8 cellular contexts compared by ENCODE assay signal in the genomic region with DNA sequence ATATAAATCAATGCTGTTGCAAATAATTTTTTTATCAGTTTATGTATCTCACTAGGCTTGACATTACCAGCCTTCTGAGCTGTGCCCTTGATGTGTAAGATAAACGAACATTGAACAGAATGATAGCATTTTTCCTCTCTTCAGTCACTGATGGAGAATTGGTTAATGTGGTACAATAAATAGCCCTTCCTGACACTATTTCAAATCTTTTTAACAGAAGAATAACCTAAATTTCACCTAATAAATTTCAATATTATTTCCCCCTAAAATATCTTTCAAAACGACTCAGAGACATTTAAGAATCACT. TPM values are rescaled to one million over a fixed set of nuclear protein-coding genes. Genes with fewer than 3 reads are reported as not detected.
DNase-seq lines count a peak whose midpoint lies in the region; ATAC-seq and TF ChIP-seq lines count a peak whose summit lies in the region.

No MANE protein-coding gene starts in this region.

- no peaks in the 10 kb centered on the region for H3K27me3 Mint-ChIP-seq in CD8-positive, alpha-beta T cell (ENCODE audit: low read depth)
- H3K27me3 Mint-ChIP-seq in neural crest cell (ENCODE audit: low read depth), result peaks cover 32% of the 10 kb centered on the region

- H3K27me3 ChIP-seq in CD8-positive, alpha-beta T cell (ENCODE audit: insufficient read depth, low read length), result no peaks in the 10 kb centered on the region
- no peaks in the 10 kb centered on the region for H3K27me3 ChIP-seq in dorsolateral prefrontal cortex

- no peak overlapping the region for H3K4me3 ChIP-seq in CD8-positive, alpha-beta T cell (ENCODE audit: low read depth, low read length)
- H3K4me3 ChIP-seq in dorsolateral prefrontal cortex, result peak overlapping the region; percentile 64 to 99 (median 91)

- H3K36me3 ChIP-seq in CD8-positive, alpha-beta T cell (ENCODE audit: insufficient read depth, low read length), result no peaks in the 10 kb centered on the region

- no peak overlapping the region for H3K27ac ChIP-seq in CD8-positive, alpha-beta T cell (ENCODE audit: low read depth, low read length)
- peak overlapping the region in 55 of 59 donors; percentile 73 to 100 (median 98) for H3K27ac ChIP-seq in dorsolateral prefrontal cortex

- no peak for DNase-seq in CD8-positive, alpha-beta T cell
- DNase-seq in NCI-H69 (lab: John Stamatoyannopoulos, UW), result peak; percentile 43
- DNase-seq in dorsolateral prefrontal cortex, result no peak
- no peak for DNase-seq in neural crest cell (ENCODE audit: low read depth, low spot score)
- no peak for DNase-seq in AG08395 (ENCODE audit: low spot score)
- DNase-seq in NCI-H526 treated with DMSO at 0.1 percent for 48 hours (lab: John Stamatoyannopoulos, UW), result no peak
- DNase-seq in DMS153 treated with DMSO at 0.1 percent for 48 hours (lab: John Stamatoyannopoulos, UW; ENCODE audit: unreplicated experiment), result no peak

- ATAC-seq in CD8-positive, alpha-beta T cell, result no peak
- no peak for ATAC-seq in GM21447 (IDR thresholded peaks at IDR 0.05; ENCODE audit: unreplicated experiment)

- H3K4me1 ChIP-seq in CD8-positive, alpha-beta T cell (ENCODE audit: insufficient read depth, low read length), result peaks cover 25% of the 10 kb centered on the region

- POLR2A ChIA-PET in CD8-positive, alpha-beta T cell (lab: Charles Lee), result interaction anchor here (3.5 kb wide), 1 partner anchor 152 kb away, joined by 38 read pairs; no protein-coding TSS in a partner anchor

- H3K27ac Mint-ChIP-seq in CD8-positive, alpha-beta T cell, result no peak overlapping the region
- H3K27ac Mint-ChIP-seq in neural crest cell (ENCODE audit: unreplicated experiment), result no peak overlapping the region

- H3K9me3 ChIP-seq in CD8-positive, alpha-beta T cell (ENCODE audit: low read length), result no peaks in the 10 kb centered on the region

- H3K4me1 Mint-ChIP-seq in CD8-positive, alpha-beta T cell (ENCODE audit: low read depth), result peaks cover 23% of the 10 kb centered on the region
- peaks cover 23% of the 10 kb centered on the region for H3K4me1 Mint-ChIP-seq in neural crest cell

- peaks cover 14% of the 10 kb centered on the region for H3K9me3 Mint-ChIP-seq in CD8-positive, alpha-beta T cell
- H3K9me3 Mint-ChIP-seq in neural crest cell, result peaks cover 9% of the 10 kb centered on the region

- CTCF ChIA-PET in CD8-positive, alpha-beta T cell (lab: Charles Lee), result no interaction called here

- H3K36me3 Mint-ChIP-seq in CD8-positive, alpha-beta T cell, result peaks cover 9% of the 10 kb centered on the region
- peaks cover 2% of the 10 kb centered on the region for H3K36me3 Mint-ChIP-seq in neural crest cell (ENCODE audit: low read depth)

- TF ChIP-seq CTCF in CD8-positive, alpha-beta T cell (IDR thresholded peaks at IDR 0.05), result no peak
- TF ChIP-seq CTCF in dorsolateral prefrontal cortex (IDR thresholded peaks at IDR 0.05 in 54 of 56, conservative IDR thresholded peaks at IDR 0.05 in 2 of 56; ENCODE audit: low read depth in 1 of 56, partially characterized antibody in 56 of 56) (no peak), neural crest cell (conservative IDR thresholded peaks at IDR 0.05) (no peak)

- intact Hi-C loops in CD8-positive, alpha-beta T cell (cut with DNase I, micrococcal nuclease), result no loop called here
- intact Hi-C loops in dorsolateral prefrontal cortex (cut with DNase I), result no loop called here

- peak overlapping the region; percentile 93 for H3K4me3 Mint-ChIP-seq in CD8-positive, alpha-beta T cell
- H3K4me3 Mint-ChIP-seq in neural crest cell, result peak overlapping the region; percentile 90

RNA-seq across cellular contexts. Expression of gene ATP2B1, which starts 2.2 kb away (rescaled TPM):
- total RNA-seq in CD8-positive, alpha-beta T cell, result 10 to 100 TPM; 90.5 to 95.5 TPM
- total RNA-seq in dorsolateral prefrontal cortex, result 100 to 1,000 TPM in 117 of 120 experiments, 10 to 100 TPM in 3; 86.2 to 415 (median 270) TPM
- 50.8 and 54.1 TPM in 2 replicates for total RNA-seq in neural crest cell
